8 cellular contexts compared by ENCODE assay signal in the genomic region with DNA sequence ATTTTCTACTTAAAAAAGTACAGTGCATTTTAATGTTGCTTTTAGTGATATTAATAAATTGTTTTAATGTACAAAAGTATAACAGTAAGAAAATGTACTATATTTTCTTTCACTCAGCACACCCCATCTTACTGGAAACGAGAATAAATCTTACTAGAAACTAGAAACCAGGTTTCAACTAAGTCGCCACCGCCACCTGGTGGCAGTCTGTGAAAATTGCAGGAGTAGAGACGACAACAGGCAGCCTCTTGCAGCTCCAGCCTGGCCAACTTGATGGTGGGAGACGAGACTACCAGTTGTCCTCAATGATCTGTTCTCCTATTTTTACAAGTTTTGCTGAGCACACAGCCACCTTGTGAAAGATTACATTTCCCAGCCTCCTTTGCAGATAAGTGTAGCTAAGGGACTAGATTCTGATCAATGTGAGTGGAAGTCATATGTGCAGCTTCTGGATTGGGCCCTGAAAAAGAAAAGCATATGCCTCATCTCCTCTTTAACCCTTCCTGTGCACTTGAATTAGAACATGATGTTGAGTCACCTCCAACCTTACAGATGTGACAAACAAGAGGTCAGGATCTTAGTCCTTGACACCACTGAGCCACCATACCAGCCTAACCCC. TPM values are rescaled to one million over a fixed set of nuclear protein-coding genes. Genes with fewer than 3 reads are reported as not detected.
DNase-seq lines count a peak whose midpoint lies in the region; ATAC-seq, FAIRE-seq and TF ChIP-seq lines count a peak whose summit lies in the region.
"Had no signal": no experiment of that assay in that cellular context is flagged by ENCODE, and none has a peak within 500 bp of the region (broad histone marks: within the 10 kb centered on the region; RNA-seq: fewer than 3 reads in every experiment).

No MANE protein-coding gene starts in this region.

- H3K4me1 Mint-ChIP-seq in type B pancreatic cell (ENCODE audit: unreplicated experiment) = peaks cover 3% of the 10 kb centered on the region

- H3K9me3 Mint-ChIP-seq in type B pancreatic cell = peaks cover 4% of the 10 kb centered on the region

- no peaks in the 10 kb centered on the region for H3K36me3 ChIP-seq in bronchial epithelial cell (ENCODE audit: control insufficient read depth, insufficient read depth, low read length)

- no peak for ATAC-seq in HG03571 (IDR thresholded peaks at IDR 0.05; ENCODE audit: unreplicated experiment)

- DNase-seq in GM03348 (ENCODE audit: low spot score) (peak; percentile 50), M059J (ENCODE audit: low read depth) (peak; percentile 31), T follicular helper cell (ENCODE audit: low read depth) (peak; percentile 4), bronchial epithelial cell (ENCODE audit: low read depth) (peak; percentile 48), lung microvascular endothelial cell (ENCODE audit: low read depth in 2 of 2) (peak; percentile 71 to 79), type B pancreatic cell (ENCODE audit: extremely low spot score, unreplicated experiment) (no peak)

- TF ChIP-seq CTCF in bronchial epithelial cell (IDR thresholded peaks at IDR 0.05; ENCODE audit: insufficient read depth, low read length, severe bottlenecking) (peak; percentile 65), type B pancreatic cell (conservative IDR thresholded peaks at IDR 0.05) (peak; percentile 87)

- H3K36me3 Mint-ChIP-seq in type B pancreatic cell = no peaks in the 10 kb centered on the region

- H3K4me3 Mint-ChIP-seq in type B pancreatic cell = no peak overlapping the region

- H3K27ac Mint-ChIP-seq in type B pancreatic cell = no peak overlapping the region

- FAIRE-seq in bronchial epithelial cell (lab: Jason Lieb, UNC) = no peak
- FAIRE-seq: colon had no signal

- no peaks in the 10 kb centered on the region for H3K27me3 ChIP-seq in bronchial epithelial cell (ENCODE audit: control insufficient read depth, insufficient read depth, low read length)

- H3K4me3 ChIP-seq in bronchial epithelial cell (ENCODE audit: low read depth, low read length) = no peak overlapping the region

- H3K27me3 Mint-ChIP-seq in type B pancreatic cell = no peaks in the 10 kb centered on the region

RNA-seq across cellular contexts. Expression of a gene that starts 8.7 kb away (rescaled TPM):
- total RNA-seq in M059J (2014; rRNA removed; shearing (Covaris generic)) = 0.05 TPM in 1 of 2 replicates, not detected in the other
- total RNA-seq in bronchial epithelial cell = not detected in 2 replicates
- total RNA-seq in lung microvascular endothelial cell = 8.1 and 11.3 TPM in 2 replicates
- 0.05 TPM in 1 of 2 replicates, not detected in the other for total RNA-seq in type B pancreatic cell (ENCODE audit: low replicate concordance)
